Comparison of ENCODE assay signal across 17 cellular contexts in the genomic region with DNA sequence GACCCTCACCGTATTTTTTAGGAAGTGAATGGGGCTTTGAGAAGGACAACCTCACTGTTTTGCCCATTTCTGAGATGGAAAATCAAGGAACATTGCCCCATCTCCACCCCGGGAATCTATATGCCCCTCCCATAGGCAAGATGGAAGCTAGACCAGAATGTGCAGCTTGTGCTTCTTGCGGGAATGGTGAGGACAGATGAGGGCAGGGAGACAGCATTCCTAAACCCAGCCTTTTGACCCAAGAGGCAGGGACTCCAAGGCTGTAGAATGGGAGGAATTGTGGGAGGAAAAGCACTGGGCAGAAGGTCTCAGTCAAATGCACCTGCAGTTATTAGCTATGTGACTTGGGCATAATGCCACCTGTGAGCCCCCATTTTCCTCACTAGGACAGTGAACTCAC.
DNase-seq lines count a peak whose midpoint lies in the region; ATAC-seq and TF ChIP-seq lines count a peak whose summit lies in the region.
"Had no signal": no experiment of that assay in that cellular context is flagged by ENCODE, and none has a peak within 500 bp of the region (broad histone marks: within the 10 kb centered on the region; RNA-seq: fewer than 3 reads in every experiment).

No MANE protein-coding gene starts in this region.

- H3K27me3 Mint-ChIP-seq in central memory CD8-positive, alpha-beta T cell = no peaks in the 10 kb centered on the region
- peaks cover 5% of the 10 kb centered on the region for H3K27me3 Mint-ChIP-seq in endothelial cell (ENCODE audit: unreplicated experiment)

- DNase-seq in HCT116 (ENCODE audit: low read depth, low spot score) (no peak), sciatic nerve (ENCODE audit: low spot score) (peak; percentile 25), NCI-H748 (lab: John Stamatoyannopoulos, UW; ENCODE audit: unreplicated experiment) (no peak), endothelial cell (ENCODE audit: low spot score) (no peak)
- DNase-seq in central memory CD8-positive, alpha-beta T cell (ENCODE audit: low spot score in 2 of 2) = no peak
- DNase-seq: activated CD4-positive, alpha-beta T cell treated with anti-CD3 and anti-CD28 coated beads for 1 hour; activated naive CD4-positive, alpha-beta T cell treated with anti-CD3 and anti-CD28 coated beads, Interleukin-2, amount 50 U/mL, for 16 hours; AML-193; colonic mucosa; DMS153; NCI-H1105; NCI-H524 treated with DMSO at 0.1 percent for 48 hours; OCI-M1; right lobe of liver; stimulated activated CD4-positive, alpha-beta T cell treated with anti-CD3 and anti-CD28 coated beads, Interleukin-1b, Interleukin-23, amount 100 ng/mL, for 48 hours had no signal

- POLR2A ChIA-PET in HCT116 (lab: Charles Lee) = no interaction called here

- H3K4me1 Mint-ChIP-seq in central memory CD8-positive, alpha-beta T cell = peaks cover 77% of the 10 kb centered on the region
- H3K4me1 Mint-ChIP-seq in endothelial cell (ENCODE audit: unreplicated experiment) = peaks cover 14% of the 10 kb centered on the region

- peaks cover 97% of the 10 kb centered on the region for H3K4me1 ChIP-seq in BLaER1
- H3K4me1 ChIP-seq in HCT116 (ENCODE audit: control insufficient read depth in 1 of 2, insufficient read depth in 2 of 2, low read length in 2 of 2) = peaks cover 53 to 94% of the 10 kb centered on the region in 2 experiments

- H3K27ac ChIP-seq in BLaER1 (peak overlapping the region; percentile 80; the same call in 1 of the 2 replicates), HCT116 (ENCODE audit: low read depth, low read length) (no peak overlapping the region)
- H3K27ac ChIP-seq: colonic mucosa, right lobe of liver had no signal

- H3K9me3 ChIP-seq in BLaER1 = no peaks in the 10 kb centered on the region
- no peaks in the 10 kb centered on the region for H3K9me3 ChIP-seq in HCT116 (ENCODE audit: control insufficient read depth in 1 of 2, insufficient read depth in 1 of 2, low read depth in 1 of 2, low read length in 2 of 2)
- H3K9me3 ChIP-seq: colonic mucosa, right lobe of liver had no signal

- ATAC-seq in HCT116 (no peak), sciatic nerve (no peak), GM18517 (IDR thresholded peaks at IDR 0.05; ENCODE audit: unreplicated experiment) (no peak)
- no peak for ATAC-seq in central memory CD8-positive, alpha-beta T cell (replicated peaks; ENCODE audit: extremely low read depth, poor library complexity, severe bottlenecking)

- H3K4me3 ChIP-seq in BLaER1 (no peak overlapping the region), HCT116 (replicated peaks in 1 of 2; ENCODE audit: low read depth in 1 of 2, low read length in 2 of 2) (no peak overlapping the region)
- H3K4me3 ChIP-seq: colonic mucosa, right lobe of liver had no signal

- RAD21 ChIA-PET in HCT116 (lab: Charles Lee; ENCODE audit: low non-redundant PET in 1 of 2, low total read pairs in 2 of 2, uncharacterized antibody in 2 of 2, unreplicated experiment in 2 of 2) = no interaction called here

- peaks cover 17% of the 10 kb centered on the region for H3K36me3 Mint-ChIP-seq in central memory CD8-positive, alpha-beta T cell (ENCODE audit: insufficient read depth)
- H3K36me3 Mint-ChIP-seq in endothelial cell (ENCODE audit: low read depth, unreplicated experiment) = no peaks in the 10 kb centered on the region

- H3K4me3 Mint-ChIP-seq in central memory CD8-positive, alpha-beta T cell = no peak overlapping the region
- no peak overlapping the region for H3K4me3 Mint-ChIP-seq in endothelial cell (ENCODE audit: unreplicated experiment)

- H3K9ac ChIP-seq in BLaER1 (no peak overlapping the region), HCT116 (ENCODE audit: low read length) (no peak overlapping the region; the same call in 1 of the 2 replicates)

- H3K79me2 ChIP-seq in HCT116 (ENCODE audit: insufficient read depth, low read length) = peaks cover 100% of the 10 kb centered on the region

- BruUV-seq in HCT116 (replicated peaks; lab: Mats Ljungman, UMichigan) = no TSS peak

- intact Hi-C loops in HCT116 (cut with micrococcal nuclease) = no loop called here
- intact Hi-C loops in sciatic nerve (cut with DNase I) = loop anchor here (10.0 kb wide), 1 partner anchor 67 kb away; a partner anchor contains a TSS

- H3K36me3 ChIP-seq in BLaER1 (peaks cover 24% of the 10 kb centered on the region), HCT116 (ENCODE audit: control insufficient read depth in 1 of 2, insufficient read depth in 2 of 2, low read length in 2 of 2) (peaks cover 0 to 20% of the 10 kb centered on the region in 2 experiments; a peak in 2 of 4 replicates)
- H3K36me3 ChIP-seq: colonic mucosa, right lobe of liver had no signal

- peaks cover 98% of the 10 kb centered on the region for H4K20me1 ChIP-seq in BLaER1
- H4K20me1 ChIP-seq in HCT116 (ENCODE audit: insufficient read depth) = no peaks in the 10 kb centered on the region

- H3K4me2 ChIP-seq in BLaER1 (peak overlapping the region; percentile 93), HCT116 (ENCODE audit: low read length) (0 out of 2 replicates have a peak overlapping the region, but pooled peaks have one; percentile 3)

- H3K9me3 Mint-ChIP-seq in central memory CD8-positive, alpha-beta T cell = no peaks in the 10 kb centered on the region
- no peaks in the 10 kb centered on the region for H3K9me3 Mint-ChIP-seq in endothelial cell (ENCODE audit: unreplicated experiment)

- CTCF ChIA-PET in HCT116 (lab: Charles Lee) = no interaction called here

- H2AFZ ChIP-seq in HCT116 (ENCODE audit: low read depth, low read length, poor library complexity, severe bottlenecking) = no peak overlapping the region

- no peak for TF ChIP-seq POLR2A in HCT116 (IDR thresholded peaks at IDR 0.05; ENCODE audit: borderline replicate concordance, extremely low read depth, insufficient read depth, insufficient read length)

- TF ChIP-seq RAD21 in HCT116 (IDR thresholded peaks at IDR 0.05; ENCODE audit: low read depth) = no peak

- H3K9me2 ChIP-seq in HCT116 (ENCODE audit: insufficient read depth) = no peaks in the 10 kb centered on the region

- H3K27me3 ChIP-seq in BLaER1 (no peaks in the 10 kb centered on the region), HCT116 (ENCODE audit: insufficient read depth, low read length) (no peaks in the 10 kb centered on the region)
- H3K27me3 ChIP-seq: colonic mucosa, right lobe of liver had no signal

- TF ChIP-seq CTCF in HCT116 (IDR thresholded peaks at IDR 0.05 in 2 of 3, conservative IDR thresholded peaks at IDR 0.05 in 1 of 3; ENCODE audit: borderline replicate concordance in 1 of 3, insufficient read depth in 1 of 3, low read depth in 2 of 3, low read length in 2 of 3) (no peak), endothelial cell (IDR thresholded peaks at IDR 0.05; ENCODE audit: unreplicated experiment) (no peak)

- H3K27ac Mint-ChIP-seq in central memory CD8-positive, alpha-beta T cell (ENCODE audit: low read depth) = peak overlapping the region; percentile 7
- H3K27ac Mint-ChIP-seq in endothelial cell (ENCODE audit: unreplicated experiment) = no peak overlapping the region

TF ChIP-seq in HCT116, 20 proteins besides CTCF, POLR2A, EP300 and RAD21:
- TF ChIP-seq EGR1 (IDR thresholded peaks at IDR 0.05; ENCODE audit: low read depth) = no peak
- TF ChIP-seq EZH2 (IDR thresholded peaks at IDR 0.05) = no peak
- TF ChIP-seq FOSL1 (IDR thresholded peaks at IDR 0.05; ENCODE audit: low read depth) = no peak
- no peak for TF ChIP-seq CBX3 (IDR thresholded peaks at IDR 0.05; ENCODE audit: low read depth)
- TF ChIP-seq EZH2phosphoT487 (IDR thresholded peaks at IDR 0.05; ENCODE audit: borderline replicate concordance) = no peak
- TF ChIP-seq, protein P1, sequence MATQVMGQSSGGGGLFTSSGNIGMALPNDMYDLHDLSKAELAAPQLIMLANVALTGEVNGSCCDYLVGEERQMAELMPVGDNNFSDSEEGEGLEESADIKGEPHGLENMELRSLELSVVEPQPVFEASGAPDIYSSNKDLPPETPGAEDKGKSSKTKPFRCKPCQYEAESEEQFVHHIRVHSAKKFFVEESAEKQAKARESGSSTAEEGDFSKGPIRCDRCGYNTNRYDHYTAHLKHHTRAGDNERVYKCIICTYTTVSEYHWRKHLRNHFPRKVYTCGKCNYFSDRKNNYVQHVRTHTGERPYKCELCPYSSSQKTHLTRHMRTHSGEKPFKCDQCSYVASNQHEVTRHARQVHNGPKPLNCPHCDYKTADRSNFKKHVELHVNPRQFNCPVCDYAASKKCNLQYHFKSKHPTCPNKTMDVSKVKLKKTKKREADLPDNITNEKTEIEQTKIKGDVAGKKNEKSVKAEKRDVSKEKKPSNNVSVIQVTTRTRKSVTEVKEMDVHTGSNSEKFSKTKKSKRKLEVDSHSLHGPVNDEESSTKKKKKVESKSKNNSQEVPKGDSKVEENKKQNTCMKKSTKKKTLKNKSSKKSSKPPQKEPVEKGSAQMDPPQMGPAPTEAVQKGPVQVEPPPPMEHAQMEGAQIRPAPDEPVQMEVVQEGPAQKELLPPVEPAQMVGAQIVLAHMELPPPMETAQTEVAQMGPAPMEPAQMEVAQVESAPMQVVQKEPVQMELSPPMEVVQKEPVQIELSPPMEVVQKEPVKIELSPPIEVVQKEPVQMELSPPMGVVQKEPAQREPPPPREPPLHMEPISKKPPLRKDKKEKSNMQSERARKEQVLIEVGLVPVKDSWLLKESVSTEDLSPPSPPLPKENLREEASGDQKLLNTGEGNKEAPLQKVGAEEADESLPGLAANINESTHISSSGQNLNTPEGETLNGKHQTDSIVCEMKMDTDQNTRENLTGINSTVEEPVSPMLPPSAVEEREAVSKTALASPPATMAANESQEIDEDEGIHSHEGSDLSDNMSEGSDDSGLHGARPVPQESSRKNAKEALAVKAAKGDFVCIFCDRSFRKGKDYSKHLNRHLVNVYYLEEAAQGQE (IDR thresholded peaks at IDR 0.05; ENCODE audit: low read depth) = no peak
